22 cellular contexts compared by ENCODE assay signal in the genomic region with DNA sequence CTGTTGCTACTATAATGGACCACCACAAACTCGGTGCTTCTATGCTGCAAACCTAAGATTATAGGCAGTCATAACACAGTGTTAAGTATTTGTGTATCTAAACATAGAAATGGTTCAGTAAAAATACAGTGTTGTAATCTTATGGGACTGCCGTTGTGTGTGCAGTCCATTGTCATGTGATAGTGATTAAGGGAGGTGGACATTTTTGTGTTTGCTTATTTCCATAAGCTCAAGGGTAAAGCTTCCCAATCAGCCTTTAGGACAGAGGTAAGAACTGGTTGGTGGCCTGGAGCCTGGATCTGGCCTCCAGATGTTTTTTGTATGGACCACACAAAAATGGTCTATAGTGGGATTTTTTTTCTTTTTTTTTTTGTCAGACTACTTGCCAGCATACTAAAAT.
"Had no signal": no experiment of that assay in that cellular context is flagged by ENCODE, and none has a peak within 500 bp of the region (broad histone marks: within the 10 kb centered on the region; RNA-seq: fewer than 3 reads in every experiment).

No MANE protein-coding gene starts in this region.

- DNase-seq: activated CD4-positive, alpha-beta T cell treated with anti-CD3 and anti-CD28 coated beads for 48 hours; activated CD4-positive, alpha-beta T cell treated with anti-CD3 and anti-CD28 coated beads, Interleukin-2, amount 50 U/mL, for 4 hours; activated CD4-positive, CD25-positive, alpha-beta regulatory T cell treated with anti-CD3 and anti-CD28 coated beads, Interleukin-2, amount 50 U/mL, for 72 hours; activated CD8-positive, alpha-beta memory T cell treated with anti-CD3 and anti-CD28 coated beads, Interleukin-2, amount 50 U/mL, for 48 hours; activated CD8-positive, alpha-beta T cell treated with anti-CD3 and anti-CD28 coated beads, Interleukin-2, amount 10 ng/mL, durations not matched to agents 7 days and 5 days; activated naive CD4-positive, alpha-beta T cell treated with anti-CD3 and anti-CD28 coated beads, Interleukin-2, amount 50 U/mL, for 16 hours; activated naive CD8-positive, alpha-beta T cell treated with anti-CD3 and anti-CD28 coated beads, Interleukin-2, amount 10 ng/mL, durations not matched to agents 7 days and 5 days; activated T-cell treated with anti-CD3 and anti-CD28 coated beads, Interleukin-2, amount 50 U/mL, for 1 hour; aorta; MG63; MV-4-11; NCI-H1092 treated with DMSO at 0.1 percent for 48 hours; NCI-H1417 treated with DMSO at 0.1 percent for 48 hours; NCI-H1694; NCI-H2029; NCI-H2107; NCI-H524; PC-9; SHP77 treated with DMSO at 0.1 percent for 48 hours had no signal

- H3K36me3 ChIP-seq: breast epithelium, MG63 had no signal

- H3K4me2 ChIP-seq: PC-9 had no signal

- H3K4me1 ChIP-seq: breast epithelium had no signal

- H3K27ac Mint-ChIP-seq: activated CD8-positive, alpha-beta T cell treated with anti-CD3 and anti-CD28 coated beads, Interleukin-2, amount 10 ng/mL, durations not matched to agents 7 days and 5 days; activated naive CD8-positive, alpha-beta T cell treated with anti-CD3 and anti-CD28 coated beads, Interleukin-2, amount 10 ng/mL, durations not matched to agents 7 days and 5 days; T-helper 1 cell treated with Interleukin-12 subunit alpha and Interleukin-12 subunit beta and Interleukin-4 antibody, amounts not matched to agents 30 μg/mL and 1 μg/mL, for 36 hours; WTC11 had no signal

- H3K27me3 Mint-ChIP-seq: activated naive CD8-positive, alpha-beta T cell treated with anti-CD3 and anti-CD28 coated beads, Interleukin-2, amount 10 ng/mL, durations not matched to agents 7 days and 5 days had no signal

- H3K27me3 ChIP-seq: breast epithelium, MG63 had no signal

- H2AFZ ChIP-seq: PC-9 had no signal

- H3K9me3 ChIP-seq: breast epithelium, MG63 had no signal

- H3K4me3 ChIP-seq: MG63, PC-9 had no signal

- ATAC-seq: activated CD8-positive, alpha-beta T cell treated with anti-CD3 and anti-CD28 coated beads, Interleukin-2, amount 10 ng/mL, durations not matched to agents 7 days and 5 days; WTC11 had no signal

- H3K4me3 Mint-ChIP-seq: activated CD8-positive, alpha-beta T cell treated with anti-CD3 and anti-CD28 coated beads, Interleukin-2, amount 10 ng/mL, durations not matched to agents 7 days and 5 days; activated naive CD8-positive, alpha-beta T cell treated with anti-CD3 and anti-CD28 coated beads, Interleukin-2, amount 10 ng/mL, durations not matched to agents 7 days and 5 days; T-helper 1 cell treated with Interleukin-12 subunit alpha and Interleukin-12 subunit beta and Interleukin-4 antibody, amounts not matched to agents 30 μg/mL and 1 μg/mL, for 36 hours; WTC11 had no signal

- H3K27ac ChIP-seq: breast epithelium, PC-9 had no signal
